1 cellular context compared by ENCODE assay signal in the genomic region with DNA sequence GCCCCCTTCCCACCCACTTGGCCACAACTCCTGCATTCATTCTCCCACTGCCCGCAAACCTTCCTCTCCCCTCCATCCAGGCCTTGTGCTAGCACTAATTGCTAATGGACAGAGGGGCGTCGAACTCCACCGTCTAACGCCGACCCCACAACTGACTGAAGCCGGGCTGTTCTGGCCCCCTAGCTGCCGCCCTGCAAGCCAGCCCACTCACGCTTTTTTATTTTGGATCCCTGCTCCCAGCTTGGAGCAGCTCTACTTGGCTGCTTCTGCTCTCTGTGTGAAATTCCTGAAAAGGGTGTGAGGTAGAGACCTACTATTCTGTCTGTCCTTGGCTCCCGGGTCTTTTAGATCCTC.
TF ChIP-seq lines count a peak whose summit lies in the region.

No MANE protein-coding gene starts in this region.

TF ChIP-seq in GM23338, 12 proteins besides CTCF, POLR2A, EP300 and RAD21 (continued from another document):
- TF ChIP-seq, protein P1, sequence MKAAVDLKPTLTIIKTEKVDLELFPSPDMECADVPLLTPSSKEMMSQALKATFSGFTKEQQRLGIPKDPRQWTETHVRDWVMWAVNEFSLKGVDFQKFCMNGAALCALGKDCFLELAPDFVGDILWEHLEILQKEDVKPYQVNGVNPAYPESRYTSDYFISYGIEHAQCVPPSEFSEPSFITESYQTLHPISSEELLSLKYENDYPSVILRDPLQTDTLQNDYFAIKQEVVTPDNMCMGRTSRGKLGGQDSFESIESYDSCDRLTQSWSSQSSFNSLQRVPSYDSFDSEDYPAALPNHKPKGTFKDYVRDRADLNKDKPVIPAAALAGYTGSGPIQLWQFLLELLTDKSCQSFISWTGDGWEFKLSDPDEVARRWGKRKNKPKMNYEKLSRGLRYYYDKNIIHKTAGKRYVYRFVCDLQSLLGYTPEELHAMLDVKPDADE (IDR thresholded peaks at IDR 0.05) = no peak
- TF ChIP-seq NANOG (IDR thresholded peaks at IDR 0.05; ENCODE audit: borderline replicate concordance) (no peak), POLR2AphosphoS5 (IDR thresholded peaks at IDR 0.05; ENCODE audit: low read depth) (no peak), EZH2phosphoT487 (IDR thresholded peaks at IDR 0.05; ENCODE audit: unreplicated experiment) (no peak), EZH2 (IDR thresholded peaks at IDR 0.05; ENCODE audit: low read depth, unreplicated experiment) (no peak)
- TF ChIP-seq, protein P2, sequence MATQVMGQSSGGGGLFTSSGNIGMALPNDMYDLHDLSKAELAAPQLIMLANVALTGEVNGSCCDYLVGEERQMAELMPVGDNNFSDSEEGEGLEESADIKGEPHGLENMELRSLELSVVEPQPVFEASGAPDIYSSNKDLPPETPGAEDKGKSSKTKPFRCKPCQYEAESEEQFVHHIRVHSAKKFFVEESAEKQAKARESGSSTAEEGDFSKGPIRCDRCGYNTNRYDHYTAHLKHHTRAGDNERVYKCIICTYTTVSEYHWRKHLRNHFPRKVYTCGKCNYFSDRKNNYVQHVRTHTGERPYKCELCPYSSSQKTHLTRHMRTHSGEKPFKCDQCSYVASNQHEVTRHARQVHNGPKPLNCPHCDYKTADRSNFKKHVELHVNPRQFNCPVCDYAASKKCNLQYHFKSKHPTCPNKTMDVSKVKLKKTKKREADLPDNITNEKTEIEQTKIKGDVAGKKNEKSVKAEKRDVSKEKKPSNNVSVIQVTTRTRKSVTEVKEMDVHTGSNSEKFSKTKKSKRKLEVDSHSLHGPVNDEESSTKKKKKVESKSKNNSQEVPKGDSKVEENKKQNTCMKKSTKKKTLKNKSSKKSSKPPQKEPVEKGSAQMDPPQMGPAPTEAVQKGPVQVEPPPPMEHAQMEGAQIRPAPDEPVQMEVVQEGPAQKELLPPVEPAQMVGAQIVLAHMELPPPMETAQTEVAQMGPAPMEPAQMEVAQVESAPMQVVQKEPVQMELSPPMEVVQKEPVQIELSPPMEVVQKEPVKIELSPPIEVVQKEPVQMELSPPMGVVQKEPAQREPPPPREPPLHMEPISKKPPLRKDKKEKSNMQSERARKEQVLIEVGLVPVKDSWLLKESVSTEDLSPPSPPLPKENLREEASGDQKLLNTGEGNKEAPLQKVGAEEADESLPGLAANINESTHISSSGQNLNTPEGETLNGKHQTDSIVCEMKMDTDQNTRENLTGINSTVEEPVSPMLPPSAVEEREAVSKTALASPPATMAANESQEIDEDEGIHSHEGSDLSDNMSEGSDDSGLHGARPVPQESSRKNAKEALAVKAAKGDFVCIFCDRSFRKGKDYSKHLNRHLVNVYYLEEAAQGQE (IDR thresholded peaks at IDR 0.05; ENCODE audit: unreplicated experiment) = no peak
TF ChIP-seq in GM23338: peak in this region for 0.
